18 cellular contexts compared by ENCODE assay signal in the genomic region with DNA sequence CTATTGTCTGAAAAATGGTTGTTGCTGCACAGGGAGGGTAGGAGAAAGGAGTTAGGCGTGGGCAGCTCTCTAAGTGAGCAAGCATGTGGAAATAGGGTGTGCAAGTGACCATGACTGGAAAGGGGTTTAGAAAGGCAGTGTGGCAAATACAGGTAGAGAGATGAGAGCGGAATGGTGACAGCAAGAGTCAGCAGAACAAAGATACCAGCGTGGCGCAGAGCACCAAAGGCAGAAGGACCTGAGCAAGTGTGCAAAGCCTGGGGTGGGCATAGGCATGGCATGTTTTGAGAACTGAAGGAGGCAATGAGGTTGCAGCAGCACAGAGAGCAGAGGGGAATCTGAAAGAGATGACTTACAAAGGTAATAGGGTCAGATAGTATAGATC. TPM values are rescaled to one million over a fixed set of nuclear protein-coding genes. Genes with fewer than 3 reads are reported as not detected.
DNase-seq lines count a peak whose midpoint lies in the region; ATAC-seq and TF ChIP-seq lines count a peak whose summit lies in the region.
"Had no signal": no experiment of that assay in that cellular context is flagged by ENCODE, and none has a peak within 500 bp of the region (broad histone marks: within the 10 kb centered on the region; RNA-seq: fewer than 3 reads in every experiment).

No MANE protein-coding gene starts in this region.

- peaks cover 8 to 10% of the 10 kb centered on the region in 2 experiments for H3K36me3 ChIP-seq in trophoblast cell (ENCODE audit: control insufficient read depth in 1 of 2, insufficient read depth in 2 of 2, low read length in 2 of 2)
- H3K36me3 ChIP-seq: BLaER1 had no signal

- H3K9ac ChIP-seq in trophoblast cell (ENCODE audit: low read length) = no peak overlapping the region
- H3K9ac ChIP-seq: BLaER1 had no signal

- no peak overlapping the region for H3K27ac ChIP-seq in trophoblast cell (ENCODE audit: low read depth, low read length)
- H3K27ac ChIP-seq: 22Rv1, A549, BLaER1 had no signal

- no peak for TF ChIP-seq CTCF in endothelial cell (IDR thresholded peaks at IDR 0.05; ENCODE audit: unreplicated experiment)

- no peak overlapping the region for H3K4me3 ChIP-seq in trophoblast cell (ENCODE audit: low read depth, low read length)
- H3K4me3 ChIP-seq: A549, BLaER1 had no signal

- H4K8ac ChIP-seq in trophoblast cell (ENCODE audit: low read depth, low read length) = no peak overlapping the region

- no peak overlapping the region for H2BK120ac ChIP-seq in trophoblast cell (ENCODE audit: insufficient read depth, low read length, poor library complexity)

- H3K4me3 Mint-ChIP-seq in endothelial cell (ENCODE audit: unreplicated experiment) = peak overlapping the region; percentile 62
- H3K4me3 Mint-ChIP-seq: CD14-positive monocyte; CD4-positive, alpha-beta memory T cell had no signal

- H3K23ac ChIP-seq in trophoblast cell (ENCODE audit: low read length) = no peak overlapping the region

- H3K14ac ChIP-seq in trophoblast cell (ENCODE audit: low read length) = no peak overlapping the region

- H3K18ac ChIP-seq in trophoblast cell (ENCODE audit: low read length) = no peak overlapping the region

- peaks cover 15% of the 10 kb centered on the region for H3K4me1 Mint-ChIP-seq in endothelial cell (ENCODE audit: unreplicated experiment)
- H3K4me1 Mint-ChIP-seq: CD4-positive, alpha-beta memory T cell had no signal

- no peak overlapping the region for H2BK12ac ChIP-seq in trophoblast cell (ENCODE audit: low read length)

- H3K4me2 ChIP-seq in trophoblast cell (ENCODE audit: low read length) = no peak overlapping the region
- H3K4me2 ChIP-seq: A549, BLaER1 had no signal

- H2AFZ ChIP-seq in trophoblast cell (ENCODE audit: insufficient read depth, low read length, poor library complexity) = no peak overlapping the region

- peaks cover 12 to 24% of the 10 kb centered on the region in 2 experiments for H3K4me1 ChIP-seq in trophoblast cell (ENCODE audit: control insufficient read depth in 1 of 2, insufficient read depth in 2 of 2, low read length in 2 of 2)
- H3K4me1 ChIP-seq: BLaER1 had no signal

- peaks cover 17% of the 10 kb centered on the region for H3K79me2 ChIP-seq in trophoblast cell (ENCODE audit: control insufficient read depth, insufficient read depth, low read length, poor library complexity)

- H2BK5ac ChIP-seq in trophoblast cell (ENCODE audit: low read depth, low read length, poor library complexity) = no peak overlapping the region

- peaks cover 6% of the 10 kb centered on the region for H3K9me3 ChIP-seq in trophoblast cell (ENCODE audit: insufficient read depth, low read depth, low read length)
- H3K9me3 ChIP-seq: A549 had no signal

- no peak overlapping the region for H4K12ac ChIP-seq in trophoblast cell (ENCODE audit: low read depth, low read length)

- H3K27me3 ChIP-seq in trophoblast cell (ENCODE audit: insufficient read depth, low read length) = no peaks in the 10 kb centered on the region
- H3K27me3 ChIP-seq: BLaER1 had no signal

- no CpG with 5 or more reads among the region's 4 CpGs for WGBS in trophoblast cell (ENCODE audit: extremely low coverage, insufficient coverage, insufficient read length)

- peaks cover 10% of the 10 kb centered on the region for H3K9me3 Mint-ChIP-seq in endothelial cell (ENCODE audit: unreplicated experiment)

- intact Hi-C loops in Right ventricle myocardium inferior (cut with DNase I) = no loop called here
- intact Hi-C loops in left ventricle myocardium superior (cut with micrococcal nuclease) = no loop called here

- ATAC-seq in Right ventricle myocardium inferior (no peak), left ventricle myocardium superior (no peak), HG02870 (IDR thresholded peaks at IDR 0.05; ENCODE audit: unreplicated experiment) (no peak)
- ATAC-seq: A549, HCT116 had no signal

- H3K4ac ChIP-seq in trophoblast cell (ENCODE audit: low read depth, low read length) = peak overlapping the region; percentile 9

- H3K36me3 Mint-ChIP-seq in endothelial cell (ENCODE audit: low read depth, unreplicated experiment) = peaks cover 44% of the 10 kb centered on the region
- H3K36me3 Mint-ChIP-seq: CD4-positive, alpha-beta memory T cell had no signal

- DNase-seq in Right ventricle myocardium inferior (ENCODE audit: missing footprints) (peak; percentile 23), left ventricle myocardium superior (no peak), endothelial cell (ENCODE audit: low spot score) (no peak), trophoblast cell (no peak), AML-193 (lab: John Stamatoyannopoulos, UW) (no peak)
- no peak for DNase-seq in activated CD8-positive, alpha-beta memory T cell treated with anti-CD3 and anti-CD28 coated beads, Interleukin-2, amount 50 U/mL, for 48 hours
- DNase-seq: CD4-positive, alpha-beta memory T cell; DMS79 treated with DMSO at 0.1 percent for 48 hours; GF-D8; GOT3; H7 had no signal

- peaks cover 2% of the 10 kb centered on the region for H3K27me3 Mint-ChIP-seq in endothelial cell (ENCODE audit: unreplicated experiment)

- no peak overlapping the region for H4K91ac ChIP-seq in trophoblast cell (ENCODE audit: low read depth, low read length)

- H3K79me1 ChIP-seq in trophoblast cell (ENCODE audit: low read length) = peaks cover 7% of the 10 kb centered on the region

- H2AK5ac ChIP-seq in trophoblast cell (ENCODE audit: low read length) = no peak overlapping the region

- H3K27ac Mint-ChIP-seq in endothelial cell (ENCODE audit: unreplicated experiment) = peak overlapping the region; percentile 43
- H3K27ac Mint-ChIP-seq: CD4-positive, alpha-beta memory T cell had no signal

RNA-seq across cellular contexts. Expression of a gene that starts 17.0 kb away (rescaled TPM):
- total RNA-seq in Right ventricle myocardium inferior = 8.0 TPM
- 8.5 TPM for total RNA-seq in left ventricle myocardium superior
- total RNA-seq in endothelial cell (ENCODE audit: unreplicated experiment) = 50.7 TPM
- 43.5 and 44.6 TPM in 2 replicates for polyA plus RNA-seq in trophoblast cell (2013)
- total RNA-seq: HT-29 had no signal
